1 cellular context compared by ENCODE assay signal in genomic region chr17:2223617-2223927, GRCh38.
TF ChIP-seq lines count a peak whose summit lies in the region.

No MANE protein-coding gene starts in this region.

TF ChIP-seq in HepG2, 621 proteins besides CTCF, POLR2A, EP300 and RAD21 (continued from another document):
- no peak for TF ChIP-seq HNF1A (IDR thresholded peaks at IDR 0.05; ENCODE audit: low read depth)
- TF ChIP-seq HNF1A (CRISPR knock-in tag; IDR thresholded peaks at IDR 0.05; ENCODE audit: borderline replicate concordance) = no peak
- no peak for TF ChIP-seq GTF2F1 (IDR thresholded peaks at IDR 0.05; ENCODE audit: low read length)
- no peak for TF ChIP-seq ZNF746 (CRISPR knock-in tag; IDR thresholded peaks at IDR 0.05)
- no peak for TF ChIP-seq ZNF629 (CRISPR knock-in tag; conservative IDR thresholded peaks at IDR 0.05)
- no peak for TF ChIP-seq HDAC2 (CRISPR knock-in tag; IDR thresholded peaks at IDR 0.05)
- no peak for TF ChIP-seq NFE2L1 (CRISPR knock-in tag; IDR thresholded peaks at IDR 0.05; ENCODE audit: borderline replicate concordance)
- no peak for TF ChIP-seq ZNF496 (CRISPR knock-in tag; IDR thresholded peaks at IDR 0.05; ENCODE audit: insufficient replicate concordance)
- TF ChIP-seq KDM4B (CRISPR knock-in tag; IDR thresholded peaks at IDR 0.05) = no peak
- no peak for TF ChIP-seq ZNF205 (CRISPR knock-in tag; IDR thresholded peaks at IDR 0.05)
